In the genomic region with DNA sequence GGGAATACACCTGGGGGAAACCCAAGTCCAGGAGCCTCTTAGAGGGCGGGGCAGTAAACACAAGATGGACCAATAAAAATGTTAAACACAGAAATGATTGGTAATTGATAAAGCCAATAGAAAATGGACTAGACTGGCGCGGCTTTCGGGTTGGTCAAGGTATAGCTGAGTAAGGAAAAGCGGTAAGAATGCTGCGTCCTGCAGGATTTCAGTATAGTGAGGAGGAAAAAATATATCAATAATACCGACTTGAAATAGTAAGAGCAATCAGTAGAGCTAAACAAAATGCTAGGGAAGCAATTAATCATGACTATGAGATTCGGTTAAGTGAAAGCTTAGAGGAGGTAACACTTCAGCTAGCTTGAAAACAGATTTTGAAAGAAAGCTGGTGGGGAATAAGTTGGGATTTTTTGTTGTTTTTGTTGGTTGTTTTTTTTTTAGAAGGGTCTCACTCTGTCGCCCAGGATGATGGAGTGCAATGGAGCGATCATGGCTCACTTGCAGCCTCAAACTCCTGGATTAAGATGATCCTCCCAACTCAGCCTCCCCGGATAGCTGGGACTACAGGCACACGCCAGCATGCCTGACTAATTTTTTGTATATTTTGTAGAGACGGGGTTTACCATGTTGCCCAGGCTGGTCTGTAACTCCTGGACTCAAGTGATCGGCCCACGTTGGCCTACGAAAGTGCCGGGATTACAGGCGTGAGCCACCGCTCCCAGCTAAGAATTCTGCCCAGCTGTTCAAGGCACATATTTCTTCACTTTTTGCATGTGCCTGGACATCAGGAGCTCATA, we compare ENCODE assay signal across 8 cellular contexts. TPM values are rescaled to one million over a fixed set of nuclear protein-coding genes. Genes with fewer than 3 reads are reported as not detected.
A peak's percentile ranks its signal among the peaks of the same experiment; 100 is the strongest.
DNase-seq lines count a peak whose midpoint lies in the region; ATAC-seq, FAIRE-seq and TF ChIP-seq lines count a peak whose summit lies in the region.

No MANE protein-coding gene starts in this region.

- no peak for TF ChIP-seq CTCF in WI38 (IDR thresholded peaks at IDR 0.05; ENCODE audit: low read depth, low read length)
- no peak for TF ChIP-seq CTCF in kidney (IDR thresholded peaks at IDR 0.05; ENCODE audit: borderline replicate concordance, extremely low read depth, insufficient read depth)

- peaks cover 4% of the 10 kb centered on the region; the same call in 1 of the 2 replicates for H3K4me1 ChIP-seq in GM23248 (ENCODE audit: insufficient read depth)
- H3K4me1 ChIP-seq in kidney (ENCODE audit: control insufficient read depth in 1 of 2, insufficient read depth in 1 of 2, low read depth in 1 of 2, low read length in 2 of 2): no peaks in the 10 kb centered on the region
- H3K4me1 ChIP-seq in subcutaneous abdominal adipose tissue (ENCODE audit: control insufficient read depth in 5 of 5, insufficient read depth in 5 of 5, low read length in 5 of 5): peaks cover 2 to 26% (median 16%) of the 10 kb centered on the region in 5 donors

- H3F3A ChIP-seq in GM23248 (ENCODE audit: insufficient read depth): peaks cover 9% of the 10 kb centered on the region; the same call in 1 of the 2 replicates

- H3K27ac ChIP-seq in GM23248 (no peak overlapping the region), kidney (ENCODE audit: low read depth in 2 of 2, low read length in 2 of 2) (peak overlapping the region in 1 of 2 donors; percentile 42), subcutaneous abdominal adipose tissue (ENCODE audit: low read depth, low read length) (no peak overlapping the region)

- intact Hi-C loops in kidney (cut with DNase I): loop anchor here (5.0 kb wide), 1 partner anchor 134 kb away; no protein-coding TSS in a partner anchor

- no peaks in the 10 kb centered on the region for H3K9me2 ChIP-seq in GM23248 (ENCODE audit: insufficient read depth)

- H3K9ac ChIP-seq in GM23248 (no peak overlapping the region), kidney (ENCODE audit: low read length in 2 of 2) (peak overlapping the region in 1 of 2 donors; percentile 27), subcutaneous abdominal adipose tissue (ENCODE audit: low read length in 5 of 5) (peak overlapping the region in 3 of 5 donors; percentile 3 to 80 (median 5))

- DNase-seq in GM23248: no peak
- DNase-seq in kidney: no peak
- no peak for DNase-seq in activated CD8-positive, alpha-beta memory T cell treated with anti-CD3 and anti-CD28 coated beads for 24 hours
- DNase-seq in ecto neural progenitor cell (ENCODE audit: low spot score): no peak

- H2AFZ ChIP-seq in GM23248: peak overlapping the region; percentile 92

- 64 to 71% methylated on average over 18 to 19 of the region's 19 CpGs for WGBS in GM23248 (ENCODE audit: low coverage in 1 of 2, low lambda C conversion rate in 2 of 2, missing lambda C conversion rate in 2 of 2), 2 experiments

- ATAC-seq in GM18907 (IDR thresholded peaks at IDR 0.05; ENCODE audit: unreplicated experiment) (no peak), HG02763 (IDR thresholded peaks at IDR 0.05; ENCODE audit: unreplicated experiment) (no peak)

- H3K36me3 ChIP-seq in GM23248 (ENCODE audit: low read depth) (no peaks in the 10 kb centered on the region), kidney (ENCODE audit: control insufficient read depth in 1 of 2, insufficient read depth in 2 of 2, low read length in 2 of 2) (no peaks in the 10 kb centered on the region), subcutaneous abdominal adipose tissue (ENCODE audit: control insufficient read depth in 5 of 5, insufficient read depth in 5 of 5, low read length in 5 of 5) (no peaks in the 10 kb centered on the region)

- H3K4me3 ChIP-seq in GM23248 (peak overlapping the region; percentile 89), WI38 (ENCODE audit: low read depth, low read length) (peak overlapping the region; percentile 80), kidney (ENCODE audit: low read length in 2 of 2) (peak overlapping the region; percentile 73 to 76), subcutaneous abdominal adipose tissue (ENCODE audit: low read depth in 1 of 5, low read length in 5 of 5) (peak overlapping the region; percentile 78 to 94 (median 92))

- H3K27me3 ChIP-seq in GM23248 (replicated peaks; ENCODE audit: insufficient read depth) (no peaks in the 10 kb centered on the region), subcutaneous abdominal adipose tissue (ENCODE audit: control insufficient read depth in 5 of 5, insufficient read depth in 4 of 5, low read length in 5 of 5) (no peaks in the 10 kb centered on the region)

- H3K4me2 ChIP-seq in GM23248 (ENCODE audit: unreplicated experiment): peak overlapping the region; percentile 94

- H3K79me2 ChIP-seq in GM23248 (ENCODE audit: insufficient read depth): no peaks in the 10 kb centered on the region

- no peaks in the 10 kb centered on the region for H4K20me1 ChIP-seq in GM23248 (ENCODE audit: insufficient read depth)

- FAIRE-seq in kidney (lab: Jason Lieb, UNC): no peak

- H3K9me3 ChIP-seq in GM23248 (ENCODE audit: low read depth) (no peaks in the 10 kb centered on the region), kidney (ENCODE audit: control insufficient read depth in 1 of 2, low read length in 2 of 2) (no peaks in the 10 kb centered on the region), subcutaneous abdominal adipose tissue (ENCODE audit: control insufficient read depth in 5 of 5, low read length in 5 of 5) (no peaks in the 10 kb centered on the region)

- in situ Hi-C loops in GM23248 (cut with MboI): loop anchor here (5.0 to 10.0 kb wide), 2 partner anchors 144 to 477 kb away; a partner anchor contains a TSS

RNA-seq across cellular contexts. Expression of a gene that starts 0.7 kb away (rescaled TPM):
- total RNA-seq in GM23248 (2014; rRNA removed; shearing (Covaris generic)): 1.1 and 1.3 TPM in 2 replicates
- 1.5 and 1.8 TPM in 2 replicates for polyA plus RNA-seq in GM23248 (2016; fragmentation: Nextera tagmentation; extraction: Ambion mirVana)
- total RNA-seq in kidney: 2.7 TPM
- polyA plus RNA-seq in kidney (ENCODE audit: insufficient read depth, low read depth, low replicate concordance): 1.6 TPM

RNA-seq across cellular contexts. Expression of a gene that starts 8.2 kb away (rescaled TPM):
- 0.76 and 1.4 TPM in 2 replicates for total RNA-seq in GM23248 (2014; rRNA removed; shearing (Covaris generic))
- polyA plus RNA-seq in GM23248 (2016; fragmentation: Nextera tagmentation; extraction: Ambion mirVana) (1.8 TPM in 2 replicates), kidney (ENCODE audit: insufficient read depth, low read depth, low replicate concordance) (0.80 TPM)
- total RNA-seq in kidney: 3.4 TPM

RNA-seq across cellular contexts. Expression of a gene that starts 8.4 kb away (rescaled TPM):
- total RNA-seq in GM23248 (2014; rRNA removed; shearing (Covaris generic)): 2.8 and 12.9 TPM in 2 replicates
- 4.4 and 4.5 TPM in 2 replicates for polyA plus RNA-seq in GM23248 (2016; fragmentation: Nextera tagmentation; extraction: Ambion mirVana)
- total RNA-seq in kidney: 6.0 TPM
- polyA plus RNA-seq in kidney (ENCODE audit: insufficient read depth, low read depth, low replicate concordance): 10.2 TPM

RNA-seq across cellular contexts. Expression of a gene that starts 30.0 kb away (rescaled TPM):
- 462 and 474 TPM in 2 replicates for total RNA-seq in GM23248 (2014; rRNA removed; shearing (Covaris generic))
- polyA plus RNA-seq in GM23248 (2016; fragmentation: Nextera tagmentation; extraction: Ambion mirVana) (759 and 775 TPM in 2 replicates), kidney (ENCODE audit: insufficient read depth, low read depth, low replicate concordance) (1,042 TPM)
- 452 TPM for total RNA-seq in kidney

RNA-seq across cellular contexts. Expression of a gene that starts 59.0 kb away (rescaled TPM):
- 76.3 and 86.9 TPM in 2 replicates for total RNA-seq in GM23248 (2014; rRNA removed; shearing (Covaris generic))
- polyA plus RNA-seq in GM23248 (2016; fragmentation: Nextera tagmentation; extraction: Ambion mirVana) (106 and 108 TPM in 2 replicates), kidney (ENCODE audit: insufficient read depth, low read depth, low replicate concordance) (431 TPM)
- 147 TPM for total RNA-seq in kidney
